16 cellular contexts compared by ENCODE assay signal in genomic region chr9:69385474-69386091, GRCh38.
DNase-seq lines count a peak whose midpoint lies in the region; ATAC-seq, FAIRE-seq and TF ChIP-seq lines count a peak whose summit lies in the region.
"Had no signal": no experiment of that assay in that cellular context is flagged by ENCODE, and none has a peak within 500 bp of the region (broad histone marks: within the 10 kb centered on the region; RNA-seq: fewer than 3 reads in every experiment).

No MANE protein-coding gene starts in this region.

- no peak for TF ChIP-seq CTCF in endothelial cell of umbilical vein (IDR thresholded peaks at IDR 0.05; ENCODE audit: extremely low read depth in 1 of 2, insufficient read depth in 1 of 2, low read depth in 1 of 2, low read length in 2 of 2)
- TF ChIP-seq CTCF in psoas muscle (IDR thresholded peaks at IDR 0.05), result no peak

- H3K9ac ChIP-seq in endothelial cell of umbilical vein (replicated peaks; ENCODE audit: extremely low read depth, insufficient read depth, low read length), result no peak overlapping the region
- H3K9ac ChIP-seq: neural progenitor cell had no signal

- H3K27me3 ChIP-seq in endothelial cell of umbilical vein (ENCODE audit: control insufficient read depth in 2 of 2, insufficient read depth in 2 of 2, low read length in 2 of 2), result no peaks in the 10 kb centered on the region
- H3K27me3 ChIP-seq in psoas muscle (ENCODE audit: insufficient read depth in 3 of 3, low read length in 2 of 3), result no peaks in the 10 kb centered on the region
- H3K27me3 ChIP-seq: heart left ventricle, neural progenitor cell had no signal

- no peak for TF ChIP-seq EP300 in Ishikawa (IDR thresholded peaks at IDR 0.05; ENCODE audit: borderline replicate concordance)

- TF ChIP-seq RAD21 in Ishikawa (IDR thresholded peaks at IDR 0.05; ENCODE audit: low read depth), result no peak

- no peak for FAIRE-seq in endothelial cell of umbilical vein (lab: Jason Lieb, UNC)
- FAIRE-seq: G401.6 had no signal

- DNase-seq in NCI-H2081 treated with DMSO at 0.1 percent for 48 hours (lab: John Stamatoyannopoulos, UW), result peak; percentile 14
- DNase-seq in endothelial cell of umbilical vein (ENCODE audit: low read depth, low spot score), result peak; percentile 90
- DNase-seq in psoas muscle, result no peak
- no peak for DNase-seq in AG08396 (ENCODE audit: low spot score)
- no peak for DNase-seq in A172 (ENCODE audit: low spot score)
- no peak for DNase-seq in head of caudate nucleus
- no peak for DNase-seq in germinal center (ENCODE audit: low spot score)
- DNase-seq: activated CD4-positive, alpha-beta T cell treated with anti-CD3 and anti-CD28 coated beads, Interleukin-2, amount 10 ng/mL, durations not matched to agents 24 days and 14 days; activated T-cell treated with anti-CD3 and anti-CD28 coated beads, Interleukin-2, amount 50 U/mL, for 24 hours; heart left ventricle; NCI-H524; stimulated activated CD4-positive, alpha-beta T cell treated with anti-CD3 and anti-CD28 coated beads, Interleukin-4, amount 100 ng/mL, for 4 hours had no signal

- intact Hi-C loops in endothelial cell of umbilical vein (cut with micrococcal nuclease), result loop anchor here (5.0 kb wide), 1 partner anchor 58 kb away; the partner anchor contains the start of gene ENTREP1
- intact Hi-C loops in psoas muscle (cut with DNase I), result loop anchor here in 1 of 2 donors (5.0 kb wide), 1 partner anchor 153 kb away; no protein-coding TSS in a partner anchor
- intact Hi-C loops in head of caudate nucleus (cut with DNase I), result no loop called here

- H3K4me2 ChIP-seq in endothelial cell of umbilical vein (ENCODE audit: insufficient read depth, low read length), result no peak overlapping the region
- H3K4me2 ChIP-seq: neural progenitor cell had no signal

- no peaks in the 10 kb centered on the region for H3K9me1 ChIP-seq in endothelial cell of umbilical vein (replicated peaks; ENCODE audit: control insufficient read depth, extremely low read depth, insufficient read depth, low read length)

- H3K9me3 ChIP-seq in endothelial cell of umbilical vein (replicated peaks; ENCODE audit: control insufficient read depth, insufficient read depth, low read length) (no peaks in the 10 kb centered on the region), psoas muscle (no peaks in the 10 kb centered on the region)
- H3K9me3 ChIP-seq: heart left ventricle had no signal

- CTCF ChIA-PET in endothelial cell of umbilical vein (lab: Charles Lee), result no interaction called here

- no peak overlapping the region for H3K4me3 ChIP-seq in endothelial cell of umbilical vein (replicated peaks in 1 of 3; ENCODE audit: insufficient read depth in 1 of 3, low read depth in 1 of 3, low read length in 3 of 3)
- H3K4me3 ChIP-seq in psoas muscle, result no peak overlapping the region
- H3K4me3 ChIP-seq: heart left ventricle, neural progenitor cell had no signal

- 54 to 67% (median 58%) methylated on average over 6 of the region's 6 CpGs for WGBS in psoas muscle, 3 donors

- no peak overlapping the region for H3K27ac ChIP-seq in endothelial cell of umbilical vein (ENCODE audit: insufficient read depth, low read depth, low read length)
- peak overlapping the region; percentile 68 for H3K27ac ChIP-seq in psoas muscle
- H3K27ac ChIP-seq: neural progenitor cell had no signal

- H2AFZ ChIP-seq in endothelial cell of umbilical vein (ENCODE audit: low read depth, low read length), result no peak overlapping the region
- H2AFZ ChIP-seq: neural progenitor cell had no signal

- no peak for TF ChIP-seq POLR2A in endothelial cell of umbilical vein (IDR thresholded peaks at IDR 0.05; ENCODE audit: low read depth, low read length)

- no peaks in the 10 kb centered on the region for H3K79me2 ChIP-seq in endothelial cell of umbilical vein (ENCODE audit: control insufficient read depth, insufficient read depth, low read length)

- dilution Hi-C loops in endothelial cell of umbilical vein (cut with MboI; ENCODE audit: extremely low pct_ligation_motif_present, low sequenced_read_pairs), result no loop called here

- H3K4me1 ChIP-seq in endothelial cell of umbilical vein (ENCODE audit: control insufficient read depth, extremely low read depth, insufficient read depth, low read length) (no peaks in the 10 kb centered on the region), psoas muscle (peaks cover 61% of the 10 kb centered on the region)

- H3K36me3 ChIP-seq in endothelial cell of umbilical vein (ENCODE audit: control insufficient read depth in 2 of 2, extremely low read depth in 1 of 2, insufficient read depth in 2 of 2, low read length in 2 of 2) (peaks cover 0 to 2% of the 10 kb centered on the region in 2 experiments), psoas muscle (ENCODE audit: insufficient read depth in 1 of 2, low read depth in 1 of 2) (peaks cover 0 to 27% of the 10 kb centered on the region in 2 donors)
- H3K36me3 ChIP-seq: neural progenitor cell had no signal

- BruUV-seq in endothelial cell of umbilical vein (replicated peaks; lab: Mats Ljungman, UMichigan), result no TSS peak

- POLR2A ChIA-PET in endothelial cell of umbilical vein (lab: Charles Lee), result no interaction called here

- no peak for ATAC-seq in psoas muscle
- ATAC-seq: heart left ventricle, sciatic nerve had no signal

- no peaks in the 10 kb centered on the region for H4K20me1 ChIP-seq in endothelial cell of umbilical vein (replicated peaks; ENCODE audit: control insufficient read depth, extremely low read depth, insufficient read depth, low read length)

TF ChIP-seq in Ishikawa, 13 proteins besides CTCF, POLR2A, EP300 and RAD21 (continues in another document):
- peak; percentile 41; the same call in 1 of the 2 replicates for TF ChIP-seq TCF12 (IDR thresholded peaks at IDR 0.05; ENCODE audit: low read depth)
- no peak for TF ChIP-seq CEBPB (IDR thresholded peaks at IDR 0.05)
- no peak for TF ChIP-seq ZBTB7A (IDR thresholded peaks at IDR 0.05; ENCODE audit: low read depth)
- TF ChIP-seq NFIC (IDR thresholded peaks at IDR 0.05), result no peak
- no peak for TF ChIP-seq EGR1 (IDR thresholded peaks at IDR 0.05)
- no peak for TF ChIP-seq FOXM1 (IDR thresholded peaks at IDR 0.05; ENCODE audit: borderline replicate concordance, low read depth)
- no peak for TF ChIP-seq MAX (IDR thresholded peaks at IDR 0.05)

TF ChIP-seq in endothelial cell of umbilical vein, 7 proteins besides CTCF, POLR2A, EP300 and RAD21:
- TF ChIP-seq EZH2 (IDR thresholded peaks at IDR 0.05; ENCODE audit: borderline replicate concordance, low read depth, low read length, severe bottlenecking) (no peak), GATA2 (IDR thresholded peaks at IDR 0.05; ENCODE audit: insufficient read depth, insufficient read length, low read depth, low read length) (no peak), FOS (IDR thresholded peaks at IDR 0.05; ENCODE audit: borderline replicate concordance, insufficient read depth, low read length) (no peak), POLR2AphosphoS5 (IDR thresholded peaks at IDR 0.05; ENCODE audit: insufficient read depth, low read depth, low read length) (no peak), MYC (IDR thresholded peaks at IDR 0.05; ENCODE audit: low read depth, low read length) (no peak), MAX (IDR thresholded peaks at IDR 0.05; ENCODE audit: insufficient read depth, insufficient read length) (no peak), JUN (IDR thresholded peaks at IDR 0.05; ENCODE audit: borderline replicate concordance, insufficient read depth, insufficient read length, low read depth) (no peak)

Comparison
In these comparisons a context has a peak if more than half of its experiments do, and no peak if none do; other contexts are left out.
1. DNase-seq: peak in NCI-H2081 treated with DMSO at 0.1 percent for 48 hours (single experiment) and endothelial cell of umbilical vein (single experiment); none in psoas muscle (0 of 2), AG08396 (single experiment), A172 (single experiment), head of caudate nucleus (0 of 42) and germinal center (single experiment).